ENCODE assay signal across 1 cellular context in the genomic region with DNA sequence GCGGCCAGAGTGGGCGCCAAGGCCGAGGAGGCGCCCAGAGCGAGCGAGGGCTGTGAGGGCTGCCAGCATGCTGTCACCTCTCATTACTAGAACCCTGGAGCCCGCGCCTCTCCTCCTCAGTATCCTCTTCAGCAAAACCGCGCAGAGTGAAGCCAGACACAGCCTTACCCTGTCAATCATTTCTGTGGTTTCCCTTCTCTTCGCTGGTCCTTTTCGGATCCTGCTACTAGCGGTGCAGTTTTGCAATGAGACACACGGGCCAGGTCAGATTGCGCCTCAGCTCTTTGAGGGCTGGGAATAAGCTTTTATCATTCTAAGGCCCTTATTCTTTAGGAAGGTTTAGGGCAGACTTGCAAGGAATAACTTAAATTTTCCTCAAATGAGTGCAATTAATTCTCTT.
TF ChIP-seq lines count a peak whose summit lies in the region.

No MANE protein-coding gene starts in this region.

TF ChIP-seq in H1, 55 proteins besides CTCF, POLR2A, EP300 and RAD21 (continued from another document):
- TF ChIP-seq, protein P1, sequence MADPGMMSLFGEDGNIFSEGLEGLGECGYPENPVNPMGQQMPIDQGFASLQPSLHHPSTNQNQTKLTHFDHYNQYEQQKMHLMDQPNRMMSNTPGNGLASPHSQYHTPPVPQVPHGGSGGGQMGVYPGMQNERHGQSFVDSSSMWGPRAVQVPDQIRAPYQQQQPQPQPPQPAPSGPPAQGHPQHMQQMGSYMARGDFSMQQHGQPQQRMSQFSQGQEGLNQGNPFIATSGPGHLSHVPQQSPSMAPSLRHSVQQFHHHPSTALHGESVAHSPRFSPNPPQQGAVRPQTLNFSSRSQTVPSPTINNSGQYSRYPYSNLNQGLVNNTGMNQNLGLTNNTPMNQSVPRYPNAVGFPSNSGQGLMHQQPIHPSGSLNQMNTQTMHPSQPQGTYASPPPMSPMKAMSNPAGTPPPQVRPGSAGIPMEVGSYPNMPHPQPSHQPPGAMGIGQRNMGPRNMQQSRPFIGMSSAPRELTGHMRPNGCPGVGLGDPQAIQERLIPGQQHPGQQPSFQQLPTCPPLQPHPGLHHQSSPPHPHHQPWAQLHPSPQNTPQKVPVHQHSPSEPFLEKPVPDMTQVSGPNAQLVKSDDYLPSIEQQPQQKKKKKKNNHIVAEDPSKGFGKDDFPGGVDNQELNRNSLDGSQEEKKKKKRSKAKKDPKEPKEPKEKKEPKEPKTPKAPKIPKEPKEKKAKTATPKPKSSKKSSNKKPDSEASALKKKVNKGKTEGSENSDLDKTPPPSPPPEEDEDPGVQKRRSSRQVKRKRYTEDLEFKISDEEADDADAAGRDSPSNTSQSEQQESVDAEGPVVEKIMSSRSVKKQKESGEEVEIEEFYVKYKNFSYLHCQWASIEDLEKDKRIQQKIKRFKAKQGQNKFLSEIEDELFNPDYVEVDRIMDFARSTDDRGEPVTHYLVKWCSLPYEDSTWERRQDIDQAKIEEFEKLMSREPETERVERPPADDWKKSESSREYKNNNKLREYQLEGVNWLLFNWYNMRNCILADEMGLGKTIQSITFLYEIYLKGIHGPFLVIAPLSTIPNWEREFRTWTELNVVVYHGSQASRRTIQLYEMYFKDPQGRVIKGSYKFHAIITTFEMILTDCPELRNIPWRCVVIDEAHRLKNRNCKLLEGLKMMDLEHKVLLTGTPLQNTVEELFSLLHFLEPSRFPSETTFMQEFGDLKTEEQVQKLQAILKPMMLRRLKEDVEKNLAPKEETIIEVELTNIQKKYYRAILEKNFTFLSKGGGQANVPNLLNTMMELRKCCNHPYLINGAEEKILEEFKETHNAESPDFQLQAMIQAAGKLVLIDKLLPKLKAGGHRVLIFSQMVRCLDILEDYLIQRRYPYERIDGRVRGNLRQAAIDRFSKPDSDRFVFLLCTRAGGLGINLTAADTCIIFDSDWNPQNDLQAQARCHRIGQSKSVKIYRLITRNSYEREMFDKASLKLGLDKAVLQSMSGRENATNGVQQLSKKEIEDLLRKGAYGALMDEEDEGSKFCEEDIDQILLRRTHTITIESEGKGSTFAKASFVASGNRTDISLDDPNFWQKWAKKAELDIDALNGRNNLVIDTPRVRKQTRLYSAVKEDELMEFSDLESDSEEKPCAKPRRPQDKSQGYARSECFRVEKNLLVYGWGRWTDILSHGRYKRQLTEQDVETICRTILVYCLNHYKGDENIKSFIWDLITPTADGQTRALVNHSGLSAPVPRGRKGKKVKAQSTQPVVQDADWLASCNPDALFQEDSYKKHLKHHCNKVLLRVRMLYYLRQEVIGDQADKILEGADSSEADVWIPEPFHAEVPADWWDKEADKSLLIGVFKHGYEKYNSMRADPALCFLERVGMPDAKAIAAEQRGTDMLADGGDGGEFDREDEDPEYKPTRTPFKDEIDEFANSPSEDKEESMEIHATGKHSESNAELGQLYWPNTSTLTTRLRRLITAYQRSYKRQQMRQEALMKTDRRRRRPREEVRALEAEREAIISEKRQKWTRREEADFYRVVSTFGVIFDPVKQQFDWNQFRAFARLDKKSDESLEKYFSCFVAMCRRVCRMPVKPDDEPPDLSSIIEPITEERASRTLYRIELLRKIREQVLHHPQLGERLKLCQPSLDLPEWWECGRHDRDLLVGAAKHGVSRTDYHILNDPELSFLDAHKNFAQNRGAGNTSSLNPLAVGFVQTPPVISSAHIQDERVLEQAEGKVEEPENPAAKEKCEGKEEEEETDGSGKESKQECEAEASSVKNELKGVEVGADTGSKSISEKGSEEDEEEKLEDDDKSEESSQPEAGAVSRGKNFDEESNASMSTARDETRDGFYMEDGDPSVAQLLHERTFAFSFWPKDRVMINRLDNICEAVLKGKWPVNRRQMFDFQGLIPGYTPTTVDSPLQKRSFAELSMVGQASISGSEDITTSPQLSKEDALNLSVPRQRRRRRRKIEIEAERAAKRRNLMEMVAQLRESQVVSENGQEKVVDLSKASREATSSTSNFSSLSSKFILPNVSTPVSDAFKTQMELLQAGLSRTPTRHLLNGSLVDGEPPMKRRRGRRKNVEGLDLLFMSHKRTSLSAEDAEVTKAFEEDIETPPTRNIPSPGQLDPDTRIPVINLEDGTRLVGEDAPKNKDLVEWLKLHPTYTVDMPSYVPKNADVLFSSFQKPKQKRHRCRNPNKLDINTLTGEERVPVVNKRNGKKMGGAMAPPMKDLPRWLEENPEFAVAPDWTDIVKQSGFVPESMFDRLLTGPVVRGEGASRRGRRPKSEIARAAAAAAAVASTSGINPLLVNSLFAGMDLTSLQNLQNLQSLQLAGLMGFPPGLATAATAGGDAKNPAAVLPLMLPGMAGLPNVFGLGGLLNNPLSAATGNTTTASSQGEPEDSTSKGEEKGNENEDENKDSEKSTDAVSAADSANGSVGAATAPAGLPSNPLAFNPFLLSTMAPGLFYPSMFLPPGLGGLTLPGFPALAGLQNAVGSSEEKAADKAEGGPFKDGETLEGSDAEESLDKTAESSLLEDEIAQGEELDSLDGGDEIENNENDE (IDR thresholded peaks at IDR 0.05; ENCODE audit: insufficient replicate concordance, low read length) = no peak
- TF ChIP-seq NRF1 (IDR thresholded peaks at IDR 0.05; ENCODE audit: low read depth, low read length) (no peak), KDM4A (IDR thresholded peaks at IDR 0.05; ENCODE audit: low read depth, low read length, severe bottlenecking) (no peak)
